ENCODE assay signal across 8 cellular contexts in genomic region chr2:119641562-119642258, GRCh38.
DNase-seq lines count a peak whose midpoint lies in the region; ATAC-seq and TF ChIP-seq lines count a peak whose summit lies in the region.

No MANE protein-coding gene starts in this region.

- TF ChIP-seq CTCF in AG10803 (conservative IDR thresholded peaks at IDR 0.05; ENCODE audit: low read length), result peak; percentile 98

- no peak overlapping the region for H3K4me3 ChIP-seq in AG10803 (ENCODE audit: low read length)

- DNase-seq in AG10803 (ENCODE audit: low read depth) (peak; percentile 62), NCI-H345 treated with DMSO at 0.1 percent for 48 hours (lab: John Stamatoyannopoulos, UW; ENCODE audit: unreplicated experiment) (peak; percentile 63), cerebellar cortex (ENCODE audit: low spot score) (peak; percentile 90), kidney tubule cell (ENCODE audit: low spot score) (peak; percentile 69)
- DNase-seq in activated CD4-positive, alpha-beta T cell treated with anti-CD3 and anti-CD28 coated beads for 24 hours (ENCODE audit: low read depth in 2 of 2), result peak; percentile 60 to 65
- DNase-seq in stimulated activated CD4-positive, alpha-beta T cell treated with anti-CD3 and anti-CD28 coated beads, Interleukin-2, amount 100 ng/mL, for 48 hours, result peak; percentile 76

- peak; percentile 91 for ATAC-seq in GM18907 (IDR thresholded peaks at IDR 0.05; ENCODE audit: unreplicated experiment)
- peak; percentile 83 for ATAC-seq in HG03108 (IDR thresholded peaks at IDR 0.05; ENCODE audit: unreplicated experiment)
